ENCODE assay signal across 13 cellular contexts in the genomic region with DNA sequence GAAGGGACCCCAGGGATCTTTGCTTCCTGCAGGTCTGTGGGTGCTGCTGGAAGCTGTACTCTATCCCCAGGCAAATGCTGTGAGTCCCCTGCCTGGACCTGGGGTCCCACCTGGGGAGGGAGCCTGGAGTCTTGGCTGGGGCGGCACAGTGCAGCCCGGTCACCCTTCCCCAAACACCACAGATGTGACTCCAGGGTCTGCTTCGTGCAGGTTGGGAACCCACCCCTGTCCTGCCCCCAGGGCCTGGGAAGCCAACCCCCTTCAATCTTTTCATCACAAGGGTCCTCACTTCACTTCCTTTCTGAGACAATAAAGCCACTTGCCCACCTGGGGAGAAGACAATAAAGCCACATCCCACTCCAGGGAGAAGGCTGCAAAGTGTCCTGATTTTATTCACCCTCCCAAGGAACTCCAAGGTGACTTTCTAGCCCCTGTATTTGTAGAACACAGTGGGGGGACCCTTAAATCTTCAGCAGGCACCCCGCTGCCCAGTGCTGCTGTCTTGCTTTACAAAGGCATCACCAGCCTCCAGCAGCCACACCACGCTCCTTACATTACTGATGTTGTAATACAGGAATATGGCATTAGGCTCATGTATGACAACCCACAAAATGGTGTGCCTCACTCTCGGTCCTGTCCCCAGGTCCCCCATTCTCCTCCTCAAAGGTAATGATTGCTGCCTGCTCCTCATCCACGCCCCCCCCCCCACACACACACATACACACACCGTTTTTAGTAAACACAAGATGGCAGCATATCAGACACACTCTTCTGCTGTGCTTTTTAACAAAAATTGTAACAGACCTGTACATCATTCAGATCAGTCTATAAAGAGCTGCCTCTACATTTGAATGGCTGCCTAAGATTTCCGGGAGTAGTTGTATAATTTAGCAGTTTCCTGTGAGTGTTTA. TPM values are rescaled to one million over a fixed set of nuclear protein-coding genes. Genes with fewer than 3 reads are reported as not detected.
DNase-seq lines count a peak whose midpoint lies in the region; ATAC-seq and TF ChIP-seq lines count a peak whose summit lies in the region.
"Had no signal": no experiment of that assay in that cellular context is flagged by ENCODE, and none has a peak within 500 bp of the region (broad histone marks: within the 10 kb centered on the region; RNA-seq: fewer than 3 reads in every experiment).

No MANE protein-coding gene starts in this region.

- H3K9me3 ChIP-seq in neuronal stem cell (replicated peaks in 1 of 2; ENCODE audit: control insufficient read depth in 2 of 2, insufficient read depth in 1 of 2, low read depth in 1 of 2, low read length in 2 of 2) = no peaks in the 10 kb centered on the region
- H3K9me3 ChIP-seq: neutrophil had no signal

- H4K91ac ChIP-seq in neuronal stem cell (ENCODE audit: low read depth, low read length, poor library complexity) = no peak overlapping the region

- H3K23ac ChIP-seq in neuronal stem cell (ENCODE audit: low read depth, low read length, poor library complexity) = no peak overlapping the region

- TF ChIP-seq CTCF in coronary artery (IDR thresholded peaks at IDR 0.05) = no peak

- H3K27ac ChIP-seq in coronary artery = no peak overlapping the region
- H3K27ac ChIP-seq in neuronal stem cell (replicated peaks; ENCODE audit: low read length) = no peak overlapping the region
- H3K27ac ChIP-seq: neutrophil had no signal

- DNase-seq in COR-L47 (lab: John Stamatoyannopoulos, UW) (peak; percentile 38), coronary artery (ENCODE audit: low spot score) (peak; percentile 66), neuronal stem cell (ENCODE audit: low spot score) (no peak), NCI-H1048 (lab: John Stamatoyannopoulos, UW) (no peak), NCI-H2171 (lab: John Stamatoyannopoulos, UW) (no peak), putamen (ENCODE audit: low spot score) (no peak)
- peak; percentile 9 for DNase-seq in Jurkat, Clone E6-1 (ENCODE audit: low read depth, low spot score)
- DNase-seq: activated naive CD4-positive, alpha-beta T cell; NCI-H510A treated with DMSO at 0.1 percent for 48 hours; stimulated activated naive B cell treated with anti-CD40 and anti-IgM and Interleukin-4, amounts not matched to agents 10 μg/mL and 1 μg/mL and 100 μg/mL, for 72 hours had no signal

- no peak overlapping the region for H3K4me2 ChIP-seq in neuronal stem cell (ENCODE audit: insufficient read depth, low read length, poor library complexity, severe bottlenecking)

- H2BK120ac ChIP-seq in neuronal stem cell (ENCODE audit: low read depth, low read length) = no peak overlapping the region

- H4K8ac ChIP-seq in neuronal stem cell (ENCODE audit: low read depth, low read length) = no peak overlapping the region

- H3K4me1 ChIP-seq in neuronal stem cell (ENCODE audit: control insufficient read depth in 2 of 2, insufficient read depth in 1 of 2, low read depth in 1 of 2, low read length in 2 of 2) = peaks cover 12 to 21% of the 10 kb centered on the region in 2 donors

- no peak overlapping the region for H3K4ac ChIP-seq in neuronal stem cell (ENCODE audit: low read length)

- H3K14ac ChIP-seq in neuronal stem cell (ENCODE audit: low read length) = no peak overlapping the region

- H3K79me1 ChIP-seq in neuronal stem cell (ENCODE audit: low read depth, low read length) = no peaks in the 10 kb centered on the region

- no peak overlapping the region for H3K4me3 ChIP-seq in Jurkat, Clone E6-1 (ENCODE audit: low read length)
- H3K4me3 ChIP-seq in coronary artery = no peak overlapping the region
- no peak overlapping the region for H3K4me3 ChIP-seq in neuronal stem cell (ENCODE audit: low read length in 2 of 2)

- no peak overlapping the region for H3K9ac ChIP-seq in neuronal stem cell (ENCODE audit: low read depth, low read length, poor library complexity)

- no CpG with 5 or more reads among the region's 9 CpGs for WGBS in neuronal stem cell (ENCODE audit: extremely low coverage in 2 of 2, insufficient read length in 2 of 2, insufficient replicate concordance in 1 of 2), 2 donors

- H2AK5ac ChIP-seq in neuronal stem cell (ENCODE audit: low read depth, low read length) = no peak overlapping the region

- ATAC-seq in HG03196 (IDR thresholded peaks at IDR 0.05; ENCODE audit: unreplicated experiment) = no peak
- ATAC-seq: left colon; stimulated activated naive B cell treated with anti-CD40 and anti-IgM and Interleukin-4, amounts not matched to agents 10 μg/mL and 1 μg/mL and 100 μg/mL, for 72 hours had no signal

- no peak overlapping the region for H2BK15ac ChIP-seq in neuronal stem cell (ENCODE audit: low read length)

- no peak overlapping the region for H3K18ac ChIP-seq in neuronal stem cell (ENCODE audit: low read length)

- H2BK5ac ChIP-seq in neuronal stem cell (ENCODE audit: low read length) = no peak overlapping the region

- peak overlapping the region; percentile 43 for H2AFZ ChIP-seq in neuronal stem cell (ENCODE audit: low read length)

- H3K36me3 ChIP-seq in neuronal stem cell (replicated peaks in 1 of 2; ENCODE audit: control insufficient read depth in 2 of 2, insufficient read depth in 2 of 2, low read length in 2 of 2) = no peaks in the 10 kb centered on the region
- H3K36me3 ChIP-seq: neutrophil had no signal

- no peak overlapping the region for H2BK12ac ChIP-seq in neuronal stem cell (ENCODE audit: low read length)

- peaks cover 0 to 36% (median 2%) of the 10 kb centered on the region in 3 experiments for H3K27me3 ChIP-seq in neuronal stem cell (ENCODE audit: control insufficient read depth in 3 of 3, insufficient read depth in 3 of 3, low read depth in 1 of 3, low read length in 3 of 3)
- H3K27me3 ChIP-seq: neutrophil had no signal

RNA-seq across cellular contexts. Expression of a gene that starts 9.9 kb away (rescaled TPM):
- polyA plus RNA-seq in Jurkat, Clone E6-1 (2012; ENCODE audit: insufficient read depth, insufficient read length) = not detected
- 0.03 TPM for polyA plus RNA-seq in neuronal stem cell (2013, experiment 1 of 2)
- polyA plus RNA-seq in neuronal stem cell (2013, experiment 2 of 2) = not detected

RNA-seq across cellular contexts. Expression of a gene that starts 24.9 kb away (rescaled TPM):
- not detected for polyA plus RNA-seq in Jurkat, Clone E6-1 (2012; ENCODE audit: insufficient read depth, insufficient read length)
- polyA plus RNA-seq in neuronal stem cell (2013, experiment 1 of 2) = 1.4 TPM
- polyA plus RNA-seq in neuronal stem cell (2013, experiment 2 of 2) = 1.6 TPM

RNA-seq across cellular contexts. Expression of a gene that starts 31.2 kb away (rescaled TPM):
- polyA plus RNA-seq in Jurkat, Clone E6-1 (2012; ENCODE audit: insufficient read depth, insufficient read length) = not detected
- polyA plus RNA-seq in neuronal stem cell (2013, experiment 1 of 2) = not detected
- 0.03 TPM for polyA plus RNA-seq in neuronal stem cell (2013, experiment 2 of 2)

Comparison
In these comparisons a context has a peak if more than half of its experiments do, and no peak if none do; other contexts are left out.
1. DNase-seq: peak in COR-L47 (single experiment), Jurkat, Clone E6-1 (single experiment) and coronary artery (single experiment); none in neuronal stem cell (single experiment), NCI-H1048 (single experiment), NCI-H2171 (single experiment) and putamen (single experiment).